Comparison of ENCODE assay signal across 11 cellular contexts in genomic region chr2:28684142-28684858, GRCh38.
DNase-seq lines count a peak whose midpoint lies in the region; ATAC-seq, FAIRE-seq and TF ChIP-seq lines count a peak whose summit lies in the region.
"Had no signal": no experiment of that assay in that cellular context is flagged by ENCODE, and none has a peak within 500 bp of the region (broad histone marks: within the 10 kb centered on the region; RNA-seq: fewer than 3 reads in every experiment).

No MANE protein-coding gene starts in this region.

- POLR2A ChIA-PET in HCT116 (lab: Charles Lee): no interaction called here
- POLR2A ChIA-PET in K562 (lab: Yijun Ruan, JAX): interaction anchor here (0.6 to 1.4 kb wide), 3 partner anchors 13 to 1484 kb away, joined by 3 to 4 read pairs (median 3); no protein-coding TSS in a partner anchor

- peak; percentile 34; the same call in 1 of the 2 replicates for TF ChIP-seq EP300 in K562 (IDR thresholded peaks at IDR 0.05; ENCODE audit: low read length)

- TF ChIP-seq RAD21 in HCT116 (IDR thresholded peaks at IDR 0.05; ENCODE audit: low read depth) (no peak), K562 (CRISPR knock-in tag; conservative IDR thresholded peaks at IDR 0.05 in 1 of 2, IDR thresholded peaks at IDR 0.05 in 1 of 2) (no peak)

- peak overlapping the region; percentile 54 for H2AFZ ChIP-seq in HCT116 (ENCODE audit: low read depth, low read length, poor library complexity, severe bottlenecking)
- H2AFZ ChIP-seq in K562 (ENCODE audit: low read depth, low read length): peak overlapping the region; percentile 79

- no peaks in the 10 kb centered on the region for H3K27me3 Mint-ChIP-seq in progenitor cell of endocrine pancreas

- no peak overlapping the region for H3K4me3 Mint-ChIP-seq in progenitor cell of endocrine pancreas (ENCODE audit: low read depth)

- TF ChIP-seq POLR2A in HCT116 (IDR thresholded peaks at IDR 0.05; ENCODE audit: borderline replicate concordance, extremely low read depth, insufficient read depth, insufficient read length) (no peak), K562 (conservative IDR thresholded peaks at IDR 0.05) (no peak)

- no peaks in the 10 kb centered on the region for H3K9me2 ChIP-seq in HCT116 (ENCODE audit: insufficient read depth)

- H3K36me3 ChIP-seq in HCT116 (ENCODE audit: control insufficient read depth in 1 of 2, insufficient read depth in 2 of 2, low read length in 2 of 2): no peaks in the 10 kb centered on the region
- H3K36me3 ChIP-seq in K562 (ENCODE audit: control insufficient read depth, insufficient read depth, low read length): no peaks in the 10 kb centered on the region
- H3K36me3 ChIP-seq: SJSA1 had no signal

- CTCF ChIA-PET in HCT116 (lab: Charles Lee) (no interaction called here), K562 (lab: Yijun Ruan, JAX; ENCODE audit: low intra/inter-chr PET ratio) (no interaction called here)

- no peaks in the 10 kb centered on the region for H3K9me3 Mint-ChIP-seq in progenitor cell of endocrine pancreas (ENCODE audit: low read depth)

- H3K4me2 ChIP-seq in HCT116 (ENCODE audit: low read length): no peak overlapping the region
- H3K4me2 ChIP-seq in K562 (ENCODE audit: insufficient read depth, low read length): peak overlapping the region; percentile 54

- FAIRE-seq in K562 (lab: Jason Lieb, UNC): peak; percentile 80

- H3K4me3 ChIP-seq in HCT116 (replicated peaks in 1 of 2; ENCODE audit: low read depth in 1 of 2, low read length in 2 of 2) (no peak overlapping the region), K562 (no peak overlapping the region), coronary artery (no peak overlapping the region)
- H3K4me3 ChIP-seq: SJSA1 had no signal

- no peaks in the 10 kb centered on the region for H3K9me3 ChIP-seq in HCT116 (ENCODE audit: control insufficient read depth in 1 of 2, insufficient read depth in 1 of 2, low read depth in 1 of 2, low read length in 2 of 2)
- no peaks in the 10 kb centered on the region for H3K9me3 ChIP-seq in K562 (replicated peaks; ENCODE audit: control insufficient read depth, insufficient read depth, low read depth, low read length)
- H3K9me3 ChIP-seq: SJSA1 had no signal

- H3K4me1 Mint-ChIP-seq in progenitor cell of endocrine pancreas (ENCODE audit: low read depth): peaks cover 17% of the 10 kb centered on the region

- peak overlapping the region; percentile 35 for H3K27ac Mint-ChIP-seq in progenitor cell of endocrine pancreas

- ATAC-seq in HCT116 (no peak), K562 (peak; percentile 58), GM21447 (IDR thresholded peaks at IDR 0.05; ENCODE audit: unreplicated experiment) (no peak), GM21423 (IDR thresholded peaks at IDR 0.05; ENCODE audit: unreplicated experiment) (no peak)

- in situ Hi-C loops in K562 (cut with MboI): no loop called here

- no peaks in the 10 kb centered on the region for H3K79me2 ChIP-seq in HCT116 (ENCODE audit: insufficient read depth, low read length)
- no peaks in the 10 kb centered on the region for H3K79me2 ChIP-seq in K562 (ENCODE audit: control insufficient read depth, insufficient read depth, low read length)

- H3K4me1 ChIP-seq in HCT116 (ENCODE audit: control insufficient read depth in 1 of 2, insufficient read depth in 2 of 2, low read length in 2 of 2): peaks cover 17 to 39% of the 10 kb centered on the region in 2 experiments
- H3K4me1 ChIP-seq in K562 (replicated peaks in 1 of 2; ENCODE audit: control insufficient read depth in 2 of 2, insufficient read depth in 2 of 2, low read length in 2 of 2): peaks cover 23 to 48% of the 10 kb centered on the region in 2 experiments

- RAD21 ChIA-PET in HCT116 (lab: Charles Lee; ENCODE audit: low non-redundant PET in 1 of 2, low total read pairs in 2 of 2, uncharacterized antibody in 2 of 2, unreplicated experiment in 2 of 2): no interaction called here

- no TSS peak for BruUV-seq in HCT116 (replicated peaks; lab: Mats Ljungman, UMichigan)
- BruUV-seq in K562 (replicated peaks; lab: Mats Ljungman, UMichigan): no TSS peak

- H3K27me3 ChIP-seq in HCT116 (ENCODE audit: insufficient read depth, low read length): no peaks in the 10 kb centered on the region
- no peaks in the 10 kb centered on the region for H3K27me3 ChIP-seq in K562 (ENCODE audit: control insufficient read depth in 2 of 2, insufficient read depth in 2 of 2, low read length in 2 of 2)
- H3K27me3 ChIP-seq: SJSA1 had no signal

- H3K9ac ChIP-seq in HCT116 (ENCODE audit: low read length) (no peak overlapping the region), K562 (ENCODE audit: insufficient read depth in 1 of 2, low read depth in 2 of 2, low read length in 2 of 2) (peak overlapping the region in 1 of 2 experiments; percentile 49; a peak in 1 of 4 replicates)

- DNase-seq in HCT116 (ENCODE audit: low read depth, low spot score): no peak
- DNase-seq in NCI-H2171 treated with DMSO at 0.1 percent for 48 hours (lab: John Stamatoyannopoulos, UW): peak; percentile 80
- DNase-seq in K562 (ENCODE audit: extremely low read depth in 1 of 4, low spot score in 3 of 4): peak; percentile 62 to 79 (median 76)
- DNase-seq in progenitor cell of endocrine pancreas (ENCODE audit: low spot score, unreplicated experiment): no peak
- no peak for DNase-seq in coronary artery (ENCODE audit: low spot score)
- DNase-seq: activated naive CD4-positive, alpha-beta T cell; HCEC 1CT; KG1 had no signal

- 12% methylated on average over 13 of the region's 13 CpGs for WGBS in K562 (ENCODE audit: insufficient coverage, low coverage, missing lambda C conversion rate)

- intact Hi-C loops in HCT116 (cut with micrococcal nuclease): no loop called here
- intact Hi-C loops in K562 (cut with micrococcal nuclease): loop anchor here (5.0 kb wide), 1 partner anchor 68 kb away; the partner anchor contains the start of gene PPP1CB

- H3K36me3 Mint-ChIP-seq in progenitor cell of endocrine pancreas (ENCODE audit: insufficient read depth): no peaks in the 10 kb centered on the region

- H4K20me1 ChIP-seq in HCT116 (ENCODE audit: insufficient read depth): no peaks in the 10 kb centered on the region
- H4K20me1 ChIP-seq in K562 (replicated peaks; ENCODE audit: control insufficient read depth, insufficient read depth, low read length): no peaks in the 10 kb centered on the region

- H3K9me1 ChIP-seq in K562 (ENCODE audit: control insufficient read depth, insufficient read depth, low read length): peaks cover 4% of the 10 kb centered on the region

- TF ChIP-seq CTCF in HCT116 (IDR thresholded peaks at IDR 0.05 in 2 of 3, conservative IDR thresholded peaks at IDR 0.05 in 1 of 3; ENCODE audit: borderline replicate concordance in 1 of 3, insufficient read depth in 1 of 3, low read depth in 2 of 3, low read length in 2 of 3) (no peak), K562 (IDR thresholded peaks at IDR 0.05 in 2 of 3, conservative IDR thresholded peaks at IDR 0.05 in 1 of 3; ENCODE audit: insufficient read depth in 2 of 3, low read depth in 1 of 3, low read length in 3 of 3) (no peak), progenitor cell of endocrine pancreas (IDR thresholded peaks at IDR 0.05; ENCODE audit: unreplicated experiment) (no peak), coronary artery (IDR thresholded peaks at IDR 0.05) (no peak)

- H3K27ac ChIP-seq in HCT116 (ENCODE audit: low read depth, low read length): no peak overlapping the region
- H3K27ac ChIP-seq in K562 (ENCODE audit: extremely low read depth, low read depth, low read length): peak overlapping the region; percentile 53; the same call in 1 of the 3 replicates
- H3K27ac ChIP-seq in coronary artery: no peak overlapping the region
- H3K27ac ChIP-seq: SJSA1 had no signal

TF ChIP-seq in HCT116, 20 proteins besides CTCF, POLR2A, EP300 and RAD21:
- no peak for TF ChIP-seq TCF7L2 (IDR thresholded peaks at IDR 0.05; ENCODE audit: borderline replicate concordance, extremely low read depth, insufficient read depth, insufficient read length)
- TF ChIP-seq CBX3 (IDR thresholded peaks at IDR 0.05; ENCODE audit: low read depth): no peak
- TF ChIP-seq EZH2 (IDR thresholded peaks at IDR 0.05): no peak
- TF ChIP-seq JUND (IDR thresholded peaks at IDR 0.05): no peak
- TF ChIP-seq MAX (IDR thresholded peaks at IDR 0.05): no peak
- TF ChIP-seq ZNF274 (IDR thresholded peaks at IDR 0.05; ENCODE audit: low read depth, low read length): no peak
- TF ChIP-seq ZFX (IDR thresholded peaks at IDR 0.05): no peak
- no peak for TF ChIP-seq CEBPB (IDR thresholded peaks at IDR 0.05; ENCODE audit: low read depth)
- no peak for TF ChIP-seq SRF (IDR thresholded peaks at IDR 0.05; ENCODE audit: low read depth)

TF ChIP-seq in K562, 482 proteins besides CTCF, POLR2A, EP300 and RAD21 (continues in another document):
- TF ChIP-seq NCOR1 (IDR thresholded peaks at IDR 0.05) (peak; percentile 54; the same call in 1 of the 2 replicates), JUND (IDR thresholded peaks at IDR 0.05; ENCODE audit: borderline replicate concordance, low read depth, low read length) (peak; percentile 42; the same call in 1 of the 2 replicates), JUND (tag; IDR thresholded peaks at IDR 0.05; ENCODE audit: borderline replicate concordance, low read depth, low read length) (peak; percentile 65; the same call in 2 of the 3 replicates), SMARCA4 (IDR thresholded peaks at IDR 0.05) (peak; percentile 76; the same call in 1 of the 2 replicates), RBM15 (IDR thresholded peaks at IDR 0.05; ENCODE audit: insufficient read depth, low read length) (no peak), HNRNPUL1 (IDR thresholded peaks at IDR 0.05; ENCODE audit: low read length) (no peak), MBD1 (CRISPR knock-in tag; IDR thresholded peaks at IDR 0.05) (no peak), KDM2B (CRISPR knock-in tag; IDR thresholded peaks at IDR 0.05) (no peak)

Comparison
In these comparisons a context has a peak if more than half of its experiments do, and no peak if none do; other contexts are left out.
1. DNase-seq: peak in NCI-H2171 treated with DMSO at 0.1 percent for 48 hours (single experiment) and K562 (4 of 4); none in HCT116 (single experiment), progenitor cell of endocrine pancreas (single experiment) and coronary artery (single experiment).
2. Of the 22 proteins assayed by ChIP-seq in both K562 and HCT116: peak only in K562: ELF1, FOSL1, JUND and POLR2AphosphoS5; only in HCT116: none; in both: none; in neither: 18.